ENCODE assay signal across 8 cellular contexts in the genomic region with DNA sequence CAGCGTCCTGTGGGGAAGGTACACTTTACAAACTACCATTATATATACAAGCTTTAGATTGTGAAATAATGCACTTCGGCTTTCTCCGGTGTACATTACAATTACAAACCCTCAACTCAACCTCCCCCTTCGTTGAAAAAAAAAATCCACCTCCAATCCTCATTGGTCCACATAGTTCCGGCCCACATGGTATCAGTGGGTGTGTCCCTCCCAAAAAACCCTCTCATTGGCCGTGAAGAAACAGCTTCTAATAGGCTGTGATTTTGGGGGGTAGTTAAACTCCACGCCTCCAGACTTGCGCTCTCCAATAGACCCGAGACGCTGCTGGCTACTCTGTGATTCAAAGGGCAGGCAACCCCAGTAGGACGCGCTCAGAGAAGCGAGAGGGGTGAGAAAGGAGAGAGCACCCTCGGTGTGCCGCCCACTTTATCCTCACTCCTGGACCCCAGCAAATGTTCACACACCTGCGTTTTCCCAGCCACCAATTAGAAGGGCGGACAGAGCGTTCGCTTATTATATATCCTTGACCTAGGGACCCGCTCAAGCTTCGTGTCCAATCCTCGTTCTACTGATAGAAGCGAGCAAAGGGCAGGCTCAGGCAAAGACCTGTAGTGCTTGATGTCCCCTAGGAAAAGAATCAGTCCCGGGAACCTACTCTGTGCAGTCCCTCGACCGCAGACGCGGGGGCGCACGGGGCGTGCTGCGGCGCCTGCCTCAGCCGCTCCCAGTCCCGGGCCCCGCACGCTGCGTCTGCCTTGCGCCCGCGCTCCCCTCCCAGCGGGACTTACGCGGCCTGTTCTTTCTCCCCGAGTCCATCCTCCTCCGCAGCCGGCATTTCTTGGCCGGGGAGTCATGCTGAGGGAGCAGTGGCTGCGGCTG. TPM values are rescaled to one million over a fixed set of nuclear protein-coding genes. Genes with fewer than 3 reads are reported as not detected.
DNase-seq lines count a peak whose midpoint lies in the region; ATAC-seq and TF ChIP-seq lines count a peak whose summit lies in the region.

No MANE protein-coding gene starts in this region.

- H3K9ac ChIP-seq in PC-3 (ENCODE audit: low read length) = peak overlapping the region; percentile 74
- H3K9ac ChIP-seq in fibroblast of lung (ENCODE audit: insufficient read depth, low read length) = peak overlapping the region; percentile 72

- intact Hi-C loops in PC-3 (cut with micrococcal nuclease) = loop anchor here (1.0 kb wide), 1 partner anchor 218 kb away; no protein-coding TSS in a partner anchor

- peak overlapping the region; percentile 70 for H3K4me3 ChIP-seq in PC-3 (ENCODE audit: low read length)
- peak overlapping the region; percentile 67 to 81 (median 72) for H3K4me3 ChIP-seq in fibroblast of lung (replicated peaks in 1 of 4; ENCODE audit: control extremely low read depth in 1 of 4, insufficient read depth in 1 of 4, low read depth in 3 of 4, low read length in 4 of 4)

- H4K20me1 ChIP-seq in PC-3 (ENCODE audit: low read length) = no peaks in the 10 kb centered on the region
- no peaks in the 10 kb centered on the region for H4K20me1 ChIP-seq in fibroblast of lung (ENCODE audit: control insufficient read depth, extremely low read depth, insufficient read depth, low read length)

- DNase-seq in DMS53 treated with DMSO at 0.1 percent for 48 hours (lab: John Stamatoyannopoulos, UW; ENCODE audit: unreplicated experiment) (peak; percentile 81), PC-3 (peak; percentile 94), fibroblast of lung (ENCODE audit: low read depth in 2 of 2) (peak; percentile 97), naive B cell (peak; percentile 76)
- DNase-seq in activated T-cell treated with anti-CD3 and anti-CD28 coated beads, Interleukin-2, amount 50 U/mL, for 72 hours = peak; percentile 69 to 80
- peak; percentile 77 for DNase-seq in stimulated activated naive B cell treated with anti-CD40 and anti-IgM and Interleukin-4, amounts not matched to agents 10 μg/mL and 1 μg/mL and 100 μg/mL, for 72 hours

- H3F3A ChIP-seq in PC-3 (ENCODE audit: low read length, unreplicated experiment) = no peaks in the 10 kb centered on the region

- H3K27me3 ChIP-seq in PC-3 (ENCODE audit: low read length) = no peaks in the 10 kb centered on the region
- no peaks in the 10 kb centered on the region for H3K27me3 ChIP-seq in fibroblast of lung (ENCODE audit: control insufficient read depth, insufficient read depth, low read length)

- H3K4me2 ChIP-seq in PC-3 (ENCODE audit: low read length) (peak overlapping the region; percentile 84), fibroblast of lung (ENCODE audit: extremely low read depth, insufficient read depth, low read length) (peak overlapping the region; percentile 92)

- H3K36me3 Mint-ChIP-seq in activated T-cell treated with anti-CD3 and anti-CD28 coated beads, Interleukin-2, amount 50 U/mL, for 72 hours (ENCODE audit: insufficient read depth in 2 of 2) = no peaks in the 10 kb centered on the region
- no peaks in the 10 kb centered on the region for H3K36me3 Mint-ChIP-seq in naive B cell
- H3K36me3 Mint-ChIP-seq in stimulated activated naive B cell treated with anti-CD40 and anti-IgM and Interleukin-4, amounts not matched to agents 10 μg/mL and 1 μg/mL and 100 μg/mL, for 72 hours = no peaks in the 10 kb centered on the region

- no peak overlapping the region for H3K27ac Mint-ChIP-seq in activated T-cell treated with anti-CD3 and anti-CD28 coated beads, Interleukin-2, amount 50 U/mL, for 72 hours
- no peak overlapping the region for H3K27ac Mint-ChIP-seq in naive B cell
- peak overlapping the region; percentile 68 for H3K27ac Mint-ChIP-seq in stimulated activated naive B cell treated with anti-CD40 and anti-IgM and Interleukin-4, amounts not matched to agents 10 μg/mL and 1 μg/mL and 100 μg/mL, for 72 hours

- peak overlapping the region; percentile 92 for H2AFZ ChIP-seq in PC-3 (ENCODE audit: low read length)
- peak overlapping the region; percentile 92 for H2AFZ ChIP-seq in fibroblast of lung (ENCODE audit: low read length)

- no TSS peak for BruUV-seq in PC-3 (replicated peaks; lab: Mats Ljungman, UMichigan)

- H3K27ac ChIP-seq in PC-3 (ENCODE audit: low read length) = peak overlapping the region; percentile 15; the same call in 1 of the 2 replicates
- H3K27ac ChIP-seq in fibroblast of lung (ENCODE audit: insufficient read depth, low read length) = peak overlapping the region; percentile 59

- 0 out of 2 replicates have a peak, but pooled peaks have one; percentile 28 for TF ChIP-seq EP300 in Ishikawa (IDR thresholded peaks at IDR 0.05; ENCODE audit: borderline replicate concordance)

- no peaks in the 10 kb centered on the region for H3K9me2 ChIP-seq in PC-3 (replicated peaks; ENCODE audit: low read length)

- TF ChIP-seq RAD21 in Ishikawa (IDR thresholded peaks at IDR 0.05; ENCODE audit: low read depth) = peak; percentile 6; the same call in 1 of the 2 replicates

- TF ChIP-seq CTCF in PC-3 (conservative IDR thresholded peaks at IDR 0.05; ENCODE audit: low read depth, low read length) (no peak), fibroblast of lung (conservative IDR thresholded peaks at IDR 0.05 in 1 of 2, IDR thresholded peaks at IDR 0.05 in 1 of 2; ENCODE audit: low read depth in 1 of 2, low read length in 2 of 2) (no peak)

- H3K4me1 ChIP-seq in PC-3 (ENCODE audit: insufficient read depth, low read length) = peaks cover 21% of the 10 kb centered on the region
- H3K4me1 ChIP-seq in fibroblast of lung (ENCODE audit: control insufficient read depth, extremely low read depth, insufficient read depth, low read length) = peaks cover 8% of the 10 kb centered on the region

- CTCF ChIA-PET in PC-3 (lab: Charles Lee) = interaction anchor here (0.7 kb wide), 1 partner anchor 806 kb away, joined by 3 read pairs; no protein-coding TSS in a partner anchor

- no peak overlapping the region for H3K4me3 Mint-ChIP-seq in activated T-cell treated with anti-CD3 and anti-CD28 coated beads, Interleukin-2, amount 50 U/mL, for 72 hours
- no peak overlapping the region for H3K4me3 Mint-ChIP-seq in naive B cell
- H3K4me3 Mint-ChIP-seq in stimulated activated naive B cell treated with anti-CD40 and anti-IgM and Interleukin-4, amounts not matched to agents 10 μg/mL and 1 μg/mL and 100 μg/mL, for 72 hours = no peak overlapping the region

- peak; percentile 84 for ATAC-seq in GM21619 (IDR thresholded peaks at IDR 0.05; ENCODE audit: unreplicated experiment)
- ATAC-seq in PC-3 = peak; percentile 77
- peak; percentile 86 to 88 for ATAC-seq in activated T-cell treated with anti-CD3 and anti-CD28 coated beads, Interleukin-2, amount 50 U/mL, for 72 hours (replicated peaks in 1 of 2)
- ATAC-seq in naive B cell (ENCODE audit: low read depth in 2 of 2) = peak; percentile 88
- ATAC-seq in stimulated activated naive B cell treated with anti-CD40 and anti-IgM and Interleukin-4, amounts not matched to agents 10 μg/mL and 1 μg/mL and 100 μg/mL, for 72 hours (replicated peaks) = peak; percentile 88 to 89

- H3K79me2 ChIP-seq in PC-3 (ENCODE audit: low read length) = peaks cover 46% of the 10 kb centered on the region
- peaks cover 15% of the 10 kb centered on the region for H3K79me2 ChIP-seq in fibroblast of lung (ENCODE audit: control insufficient read depth, insufficient read depth, low read length)

- H3K9me3 ChIP-seq in PC-3 (ENCODE audit: low read length) (no peaks in the 10 kb centered on the region), fibroblast of lung (ENCODE audit: control insufficient read depth, insufficient read depth, low read depth, low read length) (no peaks in the 10 kb centered on the region)

- peaks cover 8% of the 10 kb centered on the region for H3K4me1 Mint-ChIP-seq in activated T-cell treated with anti-CD3 and anti-CD28 coated beads, Interleukin-2, amount 50 U/mL, for 72 hours (ENCODE audit: low read depth)
- H3K4me1 Mint-ChIP-seq in naive B cell = peaks cover 8 to 15% (median 14%) of the 10 kb centered on the region in 3 donors
- H3K4me1 Mint-ChIP-seq in stimulated activated naive B cell treated with anti-CD40 and anti-IgM and Interleukin-4, amounts not matched to agents 10 μg/mL and 1 μg/mL and 100 μg/mL, for 72 hours = peaks cover 11 to 15% of the 10 kb centered on the region in 2 donors

- no peaks in the 10 kb centered on the region for H3K9me3 Mint-ChIP-seq in activated T-cell treated with anti-CD3 and anti-CD28 coated beads, Interleukin-2, amount 50 U/mL, for 72 hours
- H3K9me3 Mint-ChIP-seq in naive B cell = no peaks in the 10 kb centered on the region
- H3K9me3 Mint-ChIP-seq in stimulated activated naive B cell treated with anti-CD40 and anti-IgM and Interleukin-4, amounts not matched to agents 10 μg/mL and 1 μg/mL and 100 μg/mL, for 72 hours = no peaks in the 10 kb centered on the region

- H3K36me3 ChIP-seq in PC-3 (ENCODE audit: low read depth, low read length) (no peaks in the 10 kb centered on the region), fibroblast of lung (ENCODE audit: control insufficient read depth, insufficient read depth, low read length) (no peaks in the 10 kb centered on the region)

- POLR2A ChIA-PET in PC-3 (lab: Charles Lee; ENCODE audit: unreplicated experiment) = interaction anchor here (0.5 to 0.7 kb wide), 4 partner anchors 39 to 880 kb away, joined by 3 to 4 read pairs (median 3); no protein-coding TSS in a partner anchor

- H3K27me3 Mint-ChIP-seq in activated T-cell treated with anti-CD3 and anti-CD28 coated beads, Interleukin-2, amount 50 U/mL, for 72 hours (ENCODE audit: low read depth) = peaks cover 26% of the 10 kb centered on the region
- peaks cover 0 to 4% (median 0%) of the 10 kb centered on the region in 3 donors for H3K27me3 Mint-ChIP-seq in naive B cell
- H3K27me3 Mint-ChIP-seq in stimulated activated naive B cell treated with anti-CD40 and anti-IgM and Interleukin-4, amounts not matched to agents 10 μg/mL and 1 μg/mL and 100 μg/mL, for 72 hours = no peaks in the 10 kb centered on the region

RNA-seq across cellular contexts. Expression of gene PANK1, which starts 1.0 kb away (rescaled TPM):
- 2.0 and 3.9 TPM in 2 replicates for total RNA-seq in PC-3 (2014; rRNA removed)
- total RNA-seq in activated T-cell treated with anti-CD3 and anti-CD28 coated beads, Interleukin-2, amount 50 U/mL, for 72 hours = 1 to 10 TPM; 1.6 to 5.3 TPM
- 5.9 and 9.2 TPM in 2 replicates for total RNA-seq in fibroblast of lung
- polyA plus RNA-seq in fibroblast of lung = 4.2 and 5.3 TPM in 2 replicates
- 3.2 and 4.2 TPM in 2 replicates for polyA plus RNA-seq in fibroblast of lung (2012)
- polyA minus RNA-seq in fibroblast of lung (ENCODE audit: low replicate concordance) = 0.55 and 3.2 TPM in 2 replicates
- polyA plus RNA-seq in naive B cell (ENCODE audit: low read depth in 6 of 6) = under 1 TPM in 4 of 6 donors, not detected in 2; 0.11 to 0.78 (median 0.42) TPM

RNA-seq across cellular contexts. Expression of gene KIF20B, which starts 57.3 kb away (rescaled TPM):
- total RNA-seq in PC-3 (2014; rRNA removed) = 10.8 and 12.6 TPM in 2 replicates
- 10 to 100 TPM; 54.0 to 58.4 TPM for total RNA-seq in activated T-cell treated with anti-CD3 and anti-CD28 coated beads, Interleukin-2, amount 50 U/mL, for 72 hours
- total RNA-seq in fibroblast of lung = 6.7 and 9.2 TPM in 2 replicates
- 5.6 and 13.7 TPM in 2 replicates for polyA plus RNA-seq in fibroblast of lung
- 4.2 and 10.8 TPM in 2 replicates for polyA plus RNA-seq in fibroblast of lung (2012)
- 0.16 and 1.2 TPM in 2 replicates for polyA minus RNA-seq in fibroblast of lung (ENCODE audit: low replicate concordance)
- polyA plus RNA-seq in naive B cell (ENCODE audit: low read depth in 6 of 6) = 10 to 100 TPM; 17.3 to 38.0 (median 25.0) TPM

Comparison
In these comparisons a context has a peak if more than half of its experiments do, and no peak if none do; other contexts are left out.
1. Peak in every context shown above with its lines: DNase-seq, ATAC-seq, H3K4me3 ChIP-seq and H3K27ac ChIP-seq.